ENCODE assay signal across 22 cellular contexts in the genomic region with DNA sequence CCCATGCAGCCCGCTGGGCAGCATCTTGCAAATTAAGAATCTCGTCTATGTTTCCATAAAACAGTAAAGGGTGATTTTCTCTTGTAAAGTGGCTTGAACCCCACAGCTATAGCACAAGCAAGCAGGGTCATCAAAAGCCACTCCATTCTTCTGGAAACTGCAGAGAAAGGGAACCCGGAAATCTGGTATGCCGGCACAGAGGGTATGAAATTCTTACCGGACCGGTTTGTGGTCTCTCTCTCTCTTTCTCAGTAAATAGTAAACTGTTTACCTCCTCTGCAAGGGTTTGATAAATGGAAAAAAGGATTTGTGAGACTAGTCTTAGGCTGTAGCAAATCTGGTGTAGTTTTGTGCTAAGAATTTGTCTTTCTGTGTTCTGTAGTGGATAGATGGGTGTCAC. TPM values are rescaled to one million over a fixed set of nuclear protein-coding genes. Genes with fewer than 3 reads are reported as not detected.
DNase-seq lines count a peak whose midpoint lies in the region; TF ChIP-seq lines count a peak whose summit lies in the region.
"Had no signal": no experiment of that assay in that cellular context is flagged by ENCODE, and none has a peak within 500 bp of the region (broad histone marks: within the 10 kb centered on the region; RNA-seq: fewer than 3 reads in every experiment).

No MANE protein-coding gene starts in this region.

- peaks cover 44% of the 10 kb centered on the region for H3K4me1 ChIP-seq in HUES48 (ENCODE audit: control insufficient read depth, insufficient read depth, low read length)
- H3K4me1 ChIP-seq in iPS-20b (ENCODE audit: insufficient read depth, low read length) = peaks cover 27% of the 10 kb centered on the region; the same call in 1 of the 2 replicates
- no peaks in the 10 kb centered on the region for H3K4me1 ChIP-seq in prostate gland (replicated peaks)

- peak overlapping the region; percentile 6; the same call in 1 of the 2 replicates for H3K4me3 ChIP-seq in HUES48 (ENCODE audit: low read depth, low read length)
- H3K4me3 ChIP-seq in iPS-20b (ENCODE audit: low read length) = 0 out of 2 replicates have a peak overlapping the region, but pooled peaks have one; percentile 8
- no peak overlapping the region for H3K4me3 ChIP-seq in prostate gland
- H3K4me3 ChIP-seq: colonic mucosa, HAP-1, lung, transverse colon had no signal

- DNase-seq in prostate gland (ENCODE audit: low spot score) (peak; percentile 37), ACHN (no peak), SW 1271 (lab: John Stamatoyannopoulos, UW) (no peak), NCI-H128 (lab: John Stamatoyannopoulos, UW; ENCODE audit: unreplicated experiment) (no peak)
- DNase-seq in activated T-cell treated with anti-CD3 and anti-CD28 coated beads, Interleukin-2, amount 50 U/mL, for 1 hour = no peak
- DNase-seq: activated CD4-positive, alpha-beta T cell treated with anti-CD3 and anti-CD28 coated beads for 48 hours; activated naive CD8-positive, alpha-beta T cell treated with anti-CD3 and anti-CD28 coated beads for 36 hours; CD8-positive, alpha-beta T cell; colonic mucosa; foreskin keratinocyte; kidney; NCI-H1417; NCI-H526 treated with DMSO at 0.1 percent for 48 hours; SHP77; stimulated activated naive CD4-positive, alpha-beta T cell treated with Interleukin-2 at 50 U/mL for 16 hours; T-cell; transverse colon had no signal

- TF ChIP-seq CTCF in VCaP (conservative IDR thresholded peaks at IDR 0.05) (no peak), prostate gland (IDR thresholded peaks at IDR 0.05) (no peak)

- H3K9me3 ChIP-seq in HUES48 (ENCODE audit: control insufficient read depth, insufficient read depth, low read length) (peaks cover 4% of the 10 kb centered on the region; the same call in 1 of the 2 replicates), iPS-20b (ENCODE audit: insufficient read depth, low read depth, low read length) (peaks cover 11% of the 10 kb centered on the region), prostate gland (no peaks in the 10 kb centered on the region)
- H3K9me3 ChIP-seq: colonic mucosa, HAP-1, transverse colon had no signal

- no peak for TF ChIP-seq POLR2A in prostate gland (IDR thresholded peaks at IDR 0.05)

- peak overlapping the region; percentile 76 for H3K27ac ChIP-seq in HUES48 (ENCODE audit: low read depth, low read length)
- peak overlapping the region; percentile 43 for H3K27ac ChIP-seq in VCaP
- H3K27ac ChIP-seq in iPS-20b (ENCODE audit: low read length) = no peak overlapping the region
- H3K27ac ChIP-seq in prostate gland = peak overlapping the region; percentile 55 to 74
- H3K27ac ChIP-seq: colonic mucosa, foreskin keratinocyte, transverse colon had no signal

- 40% methylated on average over 6 of the region's 6 CpGs for WGBS in prostate gland

- intact Hi-C loops in prostate gland (cut with DNase I) = loop anchor here (10.0 kb wide), 2 partner anchors 240 to 610 kb away; no protein-coding TSS in a partner anchor

- H3K27me3 ChIP-seq in HUES48 (ENCODE audit: control insufficient read depth, insufficient read depth, low read length) (no peaks in the 10 kb centered on the region), iPS-20b (ENCODE audit: insufficient read depth, low read length) (no peaks in the 10 kb centered on the region), prostate gland (replicated peaks; ENCODE audit: insufficient read depth) (no peaks in the 10 kb centered on the region)
- H3K27me3 ChIP-seq: colonic mucosa, foreskin keratinocyte, transverse colon had no signal

- H3K9ac ChIP-seq in HUES48 (ENCODE audit: low read depth, low read length) (no peak overlapping the region), iPS-20b (ENCODE audit: low read depth, low read length) (no peak overlapping the region; the same call in 1 of the 2 replicates)

- H3K36me3 ChIP-seq in HUES48 (ENCODE audit: control insufficient read depth, insufficient read depth, low read length) (peaks cover 5% of the 10 kb centered on the region; the same call in 1 of the 2 replicates), iPS-20b (ENCODE audit: insufficient read depth, low read depth, low read length) (0 out of 2 replicates have a peak, but pooled peaks cover under 1% of the 10 kb centered on the region), prostate gland (no peaks in the 10 kb centered on the region)
- H3K36me3 ChIP-seq: colonic mucosa, HAP-1, transverse colon had no signal

- in situ Hi-C loops in ACHN (cut with HindIII; ENCODE audit: low pct_ligation_motif_present, low pct_unique_long_range_greater_than_20kb, low sequenced_read_pairs) = no loop called here

RNA-seq across cellular contexts. Expression of a gene that starts 2.7 kb away (rescaled TPM):
- 10 to 100 TPM; 42.5 to 43.2 TPM for total RNA-seq in prostate gland

RNA-seq across cellular contexts. Expression of a gene that starts 6.7 kb away (rescaled TPM):
- 1 to 10 TPM in 1 of 2 donors, under 1 TPM in 1; 0.32 to 3.9 TPM for total RNA-seq in prostate gland

Comparison
In these comparisons a context has a peak if more than half of its experiments do, and no peak if none do; other contexts are left out.
1. H3K4me3 ChIP-seq: peak in HUES48 (single experiment) and iPS-20b (single experiment); none in prostate gland (0 of 2).